Comparison of ENCODE assay signal across 17 cellular contexts in genomic region chr21:26798856-26799751, GRCh38. TPM values are rescaled to one million over a fixed set of nuclear protein-coding genes. Genes with fewer than 3 reads are reported as not detected.
DNase-seq lines count a peak whose midpoint lies in the region; ATAC-seq and TF ChIP-seq lines count a peak whose summit lies in the region.
"Had no signal": no experiment of that assay in that cellular context is flagged by ENCODE, and none has a peak within 500 bp of the region (broad histone marks: within the 10 kb centered on the region; RNA-seq: fewer than 3 reads in every experiment).

No MANE protein-coding gene starts in this region.

- 89% methylated on average over 6 of the region's 8 CpGs for WGBS in SK-N-SH (ENCODE audit: low lambda C conversion rate)

- no peak overlapping the region for H3K9ac ChIP-seq in SK-N-SH

- no peak overlapping the region for H3K27ac ChIP-seq in SK-N-SH (ENCODE audit: low read depth in 2 of 2, low read length in 1 of 2)
- H3K27ac ChIP-seq in upper lobe of right lung = no peak overlapping the region

- intact Hi-C loops in upper lobe of right lung (cut with DNase I) = no loop called here
- intact Hi-C loops in activated CD4-positive, alpha-beta memory T cell treated with anti-CD3 and anti-CD28 coated beads for 36 hours (cut with micrococcal nuclease) = no loop called here

- POLR2A ChIA-PET in SK-N-SH (lab: Yijun Ruan, JAX) = no interaction called here
- POLR2A ChIA-PET in activated CD4-positive, alpha-beta memory T cell treated with anti-CD3 and anti-CD28 coated beads for 36 hours (lab: Charles Lee) = no interaction called here

- CTCF ChIA-PET in SK-N-SH (lab: Yijun Ruan, JAX) = interaction anchor here (0.9 kb wide), 1 partner anchor 18 kb away, joined by 3 read pairs; no protein-coding TSS in a partner anchor
- CTCF ChIA-PET in activated CD4-positive, alpha-beta memory T cell treated with anti-CD3 and anti-CD28 coated beads for 36 hours (lab: Charles Lee) = no interaction called here

- H3K27me3 ChIP-seq in SK-N-SH (ENCODE audit: insufficient read depth) = no peaks in the 10 kb centered on the region
- no peaks in the 10 kb centered on the region for H3K27me3 ChIP-seq in upper lobe of right lung

- H3K4me3 ChIP-seq in SK-N-SH (ENCODE audit: low read depth in 2 of 2, low read length in 1 of 2) (no peak overlapping the region), upper lobe of right lung (no peak overlapping the region)
- H3K4me3 ChIP-seq: skin epidermis had no signal

- H3K36me3 ChIP-seq in SK-N-SH (replicated peaks in 1 of 2; ENCODE audit: control insufficient read depth in 1 of 2, insufficient read depth in 2 of 2, low read length in 1 of 2) (no peaks in the 10 kb centered on the region), upper lobe of right lung (no peaks in the 10 kb centered on the region)

- peaks cover 8 to 14% of the 10 kb centered on the region in 2 experiments for H3K4me1 ChIP-seq in SK-N-SH (ENCODE audit: control insufficient read depth in 1 of 2, insufficient read depth in 2 of 2, low read depth in 1 of 2, low read length in 1 of 2)
- peaks cover 10% of the 10 kb centered on the region for H3K4me1 ChIP-seq in upper lobe of right lung
- H3K4me1 ChIP-seq: Caco-2 had no signal

- H3K9me3 ChIP-seq in SK-N-SH = no peaks in the 10 kb centered on the region
- H3K9me3 ChIP-seq in upper lobe of right lung = no peaks in the 10 kb centered on the region

- H3F3A ChIP-seq in SK-N-SH (replicated peaks; ENCODE audit: insufficient read depth) = no peaks in the 10 kb centered on the region

- no peak overlapping the region for H2AFZ ChIP-seq in SK-N-SH (ENCODE audit: low read depth)

- no peak for TF ChIP-seq EP300 in SK-N-SH (IDR thresholded peaks at IDR 0.05; ENCODE audit: borderline replicate concordance in 1 of 2, low read depth in 1 of 2, low read length in 1 of 2)

- H3K4me1 Mint-ChIP-seq in activated CD4-positive, alpha-beta memory T cell treated with anti-CD3 and anti-CD28 coated beads for 36 hours (ENCODE audit: low read depth) = no peaks in the 10 kb centered on the region
- H3K4me1 Mint-ChIP-seq in activated T-helper 17 cell treated with anti-CD3 and anti-CD28 coated beads, Interleukin-2, amount 50 U/mL, for 72 hours = no peaks in the 10 kb centered on the region

- no peaks in the 10 kb centered on the region for H4K20me1 ChIP-seq in SK-N-SH (ENCODE audit: insufficient read depth)

- no peak overlapping the region for H3K4me3 Mint-ChIP-seq in activated CD4-positive, alpha-beta memory T cell treated with anti-CD3 and anti-CD28 coated beads for 36 hours
- H3K4me3 Mint-ChIP-seq in activated T-helper 17 cell treated with anti-CD3 and anti-CD28 coated beads, Interleukin-2, amount 50 U/mL, for 72 hours = no peak overlapping the region
- H3K4me3 Mint-ChIP-seq: stimulated activated naive CD8-positive, alpha-beta T cell treated with anti-CD3 and anti-CD28 coated beads, Interleukin-15, Interleukin-2, amounts not matched to agents 100 ng/mL and 50 ng/mL, for 24 hours had no signal

- H3K27ac Mint-ChIP-seq in activated CD4-positive, alpha-beta memory T cell treated with anti-CD3 and anti-CD28 coated beads for 36 hours = no peak overlapping the region
- H3K27ac Mint-ChIP-seq in activated T-helper 17 cell treated with anti-CD3 and anti-CD28 coated beads, Interleukin-2, amount 50 U/mL, for 72 hours = no peak overlapping the region
- H3K27ac Mint-ChIP-seq: stimulated activated naive CD8-positive, alpha-beta T cell treated with anti-CD3 and anti-CD28 coated beads, Interleukin-15, Interleukin-2, amounts not matched to agents 100 ng/mL and 50 ng/mL, for 24 hours had no signal

- TF ChIP-seq CTCF in SK-N-SH (IDR thresholded peaks at IDR 0.05) = no peak
- no peak for TF ChIP-seq CTCF in upper lobe of right lung (IDR thresholded peaks at IDR 0.05)

- no peak for ATAC-seq in SK-N-SH treated with all-trans-retinoic acid at 6 μM for 48 hours
- ATAC-seq in upper lobe of right lung = peak; percentile 75
- no peak for ATAC-seq in activated T-helper 17 cell treated with anti-CD3 and anti-CD28 coated beads, Interleukin-2, amount 50 U/mL, for 72 hours (replicated peaks)

- no peak overlapping the region for H3K4me2 ChIP-seq in SK-N-SH

- H3K79me2 ChIP-seq in SK-N-SH (ENCODE audit: insufficient read depth) = no peaks in the 10 kb centered on the region

- no peak for DNase-seq in SK-N-SH
- peak; percentile 85 for DNase-seq in NCI-H748 (lab: John Stamatoyannopoulos, UW; ENCODE audit: unreplicated experiment)
- peak; percentile 18 for DNase-seq in globus pallidus (ENCODE audit: low spot score)
- no peak for DNase-seq in upper lobe of right lung
- no peak for DNase-seq in HPDE6-E6E7 (ENCODE audit: extremely low spot score)
- DNase-seq in activated CD4-positive, alpha-beta memory T cell treated with anti-CD3 and anti-CD28 coated beads for 36 hours = no peak
- DNase-seq: activated CD4-positive, alpha-beta T cell treated with anti-CD3 and anti-CD28 coated beads for 48 hours; activated T-cell treated with anti-CD3 and anti-CD28 coated beads, Interleukin-2, amount 50 U/mL, for 1 hour; Caco-2; GOT3; Kasumi-1; NCI-H510A; nucleus accumbens had no signal

- H3K9me2 ChIP-seq in SK-N-SH = no peaks in the 10 kb centered on the region

- peaks cover 2% of the 10 kb centered on the region for H3K27me3 Mint-ChIP-seq in activated CD4-positive, alpha-beta memory T cell treated with anti-CD3 and anti-CD28 coated beads for 36 hours
- peaks cover 28% of the 10 kb centered on the region for H3K27me3 Mint-ChIP-seq in activated T-helper 17 cell treated with anti-CD3 and anti-CD28 coated beads, Interleukin-2, amount 50 U/mL, for 72 hours

- no peaks in the 10 kb centered on the region for H3K9me3 Mint-ChIP-seq in activated CD4-positive, alpha-beta memory T cell treated with anti-CD3 and anti-CD28 coated beads for 36 hours
- H3K9me3 Mint-ChIP-seq in activated T-helper 17 cell treated with anti-CD3 and anti-CD28 coated beads, Interleukin-2, amount 50 U/mL, for 72 hours = peaks cover 1% of the 10 kb centered on the region

- TF ChIP-seq RAD21 in SK-N-SH (IDR thresholded peaks at IDR 0.05; ENCODE audit: low read length) = no peak

- H3K36me3 Mint-ChIP-seq in activated CD4-positive, alpha-beta memory T cell treated with anti-CD3 and anti-CD28 coated beads for 36 hours = no peaks in the 10 kb centered on the region
- no peaks in the 10 kb centered on the region for H3K36me3 Mint-ChIP-seq in activated T-helper 17 cell treated with anti-CD3 and anti-CD28 coated beads, Interleukin-2, amount 50 U/mL, for 72 hours (ENCODE audit: low read depth)

TF ChIP-seq in SK-N-SH treated with all-trans-retinoic acid at 6 μM for 48 hours, 23 proteins besides CTCF, POLR2A, EP300 and RAD21:
- 0 out of 2 replicates have a peak, but pooled peaks have one; percentile 9 for TF ChIP-seq ISL1 (CRISPR knock-in tag; IDR thresholded peaks at IDR 0.05)
- TF ChIP-seq RARB (CRISPR knock-in tag; IDR thresholded peaks at IDR 0.05) = no peak
TF ChIP-seq in SK-N-SH treated with all-trans-retinoic acid at 6 μM for 48 hours: peak in this region for 1.

TF ChIP-seq in SK-N-SH, 30 proteins besides CTCF, POLR2A, EP300 and RAD21:
- no peak for TF ChIP-seq JUND (IDR thresholded peaks at IDR 0.05)
- TF ChIP-seq SIN3A (IDR thresholded peaks at IDR 0.05; ENCODE audit: borderline replicate concordance, low read depth, low read length) = no peak
- no peak for TF ChIP-seq NRF1 (IDR thresholded peaks at IDR 0.05; ENCODE audit: low read depth, low read length)
- TF ChIP-seq IRF3 (IDR thresholded peaks at IDR 0.05; ENCODE audit: low read depth, low read length) = no peak
- TF ChIP-seq TAF1 (IDR thresholded peaks at IDR 0.05; ENCODE audit: borderline replicate concordance, low read depth, low read length) = no peak
- TF ChIP-seq EZH2phosphoT487 (IDR thresholded peaks at IDR 0.05; ENCODE audit: borderline replicate concordance, low read depth) = no peak
- TF ChIP-seq REST (IDR thresholded peaks at IDR 0.05; ENCODE audit: low read depth, low read length) = no peak
- no peak for TF ChIP-seq MEF2A (IDR thresholded peaks at IDR 0.05; ENCODE audit: borderline replicate concordance, low read depth)

RNA-seq across cellular contexts. Expression of gene ADAMTS1, which starts 46.1 kb away (rescaled TPM):
- 118 and 137 TPM in 2 replicates for polyA plus RNA-seq in SK-N-SH (2012; rRNA removed)
- 69.8 and 75.6 TPM in 2 replicates for polyA plus RNA-seq in SK-N-SH (2012; cell fraction: cytosol; rRNA removed)
- 389 and 512 TPM in 2 replicates for polyA plus RNA-seq in SK-N-SH (2012; cell fraction: nucleus; rRNA removed)
- total RNA-seq in upper lobe of right lung = 122 TPM
- total RNA-seq in activated CD4-positive, alpha-beta memory T cell treated with anti-CD3 and anti-CD28 coated beads for 36 hours = not detected
- under 1 TPM in 1 of 2 donors, not detected in 1; 0.05 TPM for total RNA-seq in activated T-helper 17 cell treated with anti-CD3 and anti-CD28 coated beads, Interleukin-2, amount 50 U/mL, for 72 hours
- total RNA-seq: Caco-2 had no signal

Comparison
In these comparisons a context has a peak if more than half of its experiments do, and no peak if none do; other contexts are left out.
1. DNase-seq: peak in NCI-H748 (single experiment) and globus pallidus (single experiment); none in SK-N-SH (single experiment), upper lobe of right lung (single experiment), HPDE6-E6E7 (single experiment) and activated CD4-positive, alpha-beta memory T cell treated with anti-CD3 and anti-CD28 coated beads for 36 hours (single experiment).
2. RNA of gene ADAMTS1, which starts 46.1 kb away (total RNA-seq): 122 TPM in upper lobe of right lung (single experiment); 0.05 TPM in activated T-helper 17 cell treated with anti-CD3 and anti-CD28 coated beads, Interleukin-2, amount 50 U/mL, for 72 hours and not detected in activated CD4-positive, alpha-beta memory T cell treated with anti-CD3 and anti-CD28 coated beads for 36 hours; every median in the first group is over 10 times any median in the second.